Comparison of ENCODE assay signal across 20 cellular contexts in the genomic region with DNA sequence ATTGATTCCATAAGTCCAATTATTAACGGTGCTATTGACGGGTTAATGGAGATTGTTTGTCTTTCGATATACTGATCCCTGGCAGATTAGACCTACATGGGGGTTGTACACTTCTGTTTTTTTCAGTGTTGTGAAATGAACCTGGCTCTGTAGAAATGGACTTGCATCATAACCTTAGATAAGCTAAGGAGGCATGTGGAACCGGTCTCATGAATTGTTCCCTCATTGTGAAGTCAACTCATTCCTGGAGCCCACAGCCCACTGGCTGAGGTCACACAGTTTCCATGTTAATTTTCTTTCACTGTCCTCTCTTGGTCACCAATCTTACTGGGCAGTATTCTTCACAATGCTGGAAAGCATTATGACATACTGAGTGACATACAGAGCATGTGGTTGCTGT.
DNase-seq lines count a peak whose midpoint lies in the region; TF ChIP-seq lines count a peak whose summit lies in the region.
"Had no signal": no experiment of that assay in that cellular context is flagged by ENCODE, and none has a peak within 500 bp of the region (broad histone marks: within the 10 kb centered on the region; RNA-seq: fewer than 3 reads in every experiment).

No MANE protein-coding gene starts in this region.

- peak; percentile 28 for DNase-seq in GM03348 (ENCODE audit: low spot score)
- peak; percentile 27 for DNase-seq in RPMI7951 (ENCODE audit: low read depth)
- DNase-seq in fibroblast of mammary gland (ENCODE audit: low read depth): peak; percentile 64
- peak; percentile 63 for DNase-seq in mesenchymal stem cell
- DNase-seq in Calu3: no peak
- no peak for DNase-seq in NCI-H510A (lab: John Stamatoyannopoulos, UW)
- no peak for DNase-seq in occipital lobe (lab: John Stamatoyannopoulos, UW)
- no peak for DNase-seq in superior temporal gyrus (ENCODE audit: extremely low spot score)
- DNase-seq: activated CD4-positive, alpha-beta T cell treated with anti-CD3 and anti-CD28 coated beads for 1 hour; activated T-cell treated with anti-CD3 and anti-CD28 coated beads for 4 hours; colonic mucosa; DMS53; erythroblast; NCI-H1105 treated with DMSO at 0.1 percent for 48 hours; small intestine; T-helper 17 cell had no signal

- H3K9ac ChIP-seq in mesenchymal stem cell (ENCODE audit: low read length): peak overlapping the region; percentile 15

- no peak overlapping the region for H2BK120ac ChIP-seq in mesenchymal stem cell (ENCODE audit: low read depth, low read length)

- H4K8ac ChIP-seq in mesenchymal stem cell (ENCODE audit: low read length): no peak overlapping the region

- H3K27me3 ChIP-seq in mesenchymal stem cell (ENCODE audit: control insufficient read depth in 1 of 2, insufficient read depth in 1 of 2, low read length in 2 of 2): no peaks in the 10 kb centered on the region
- H3K27me3 ChIP-seq: colonic mucosa had no signal

- no peak overlapping the region for H3K4ac ChIP-seq in mesenchymal stem cell (ENCODE audit: low read depth in 1 of 2, low read length in 2 of 2)

- H3K9me3 ChIP-seq in mesenchymal stem cell (ENCODE audit: control insufficient read depth, low read length): no peaks in the 10 kb centered on the region
- H3K9me3 ChIP-seq: colonic mucosa had no signal

- no peak for TF ChIP-seq CTCF in fibroblast of mammary gland (conservative IDR thresholded peaks at IDR 0.05; ENCODE audit: control insufficient read depth, insufficient read depth, low read depth, low read length)
- TF ChIP-seq CTCF in Calu3 (IDR thresholded peaks at IDR 0.05; ENCODE audit: unreplicated experiment): no peak

- no peak overlapping the region for H3K4me3 Mint-ChIP-seq in Calu3 (ENCODE audit: low read depth, unreplicated experiment)
- H3K4me3 Mint-ChIP-seq: IgD-negative memory B cell; memory B cell; neural crest cell; stimulated activated naive CD8-positive, alpha-beta T cell treated with anti-CD3 and anti-CD28 coated beads, Interleukin-15, Interleukin-2, amounts not matched to agents 100 ng/mL and 50 ng/mL, for 24 hours; T-helper 17 cell had no signal

- H3K4me2 ChIP-seq in mesenchymal stem cell (ENCODE audit: low read length, poor library complexity, severe bottlenecking): no peak overlapping the region

- H4K91ac ChIP-seq in mesenchymal stem cell (ENCODE audit: low read length): no peak overlapping the region

- no peak overlapping the region for H3K27ac Mint-ChIP-seq in Calu3 (ENCODE audit: unreplicated experiment)
- H3K27ac Mint-ChIP-seq: IgD-negative memory B cell; memory B cell; stimulated activated naive CD8-positive, alpha-beta T cell treated with anti-CD3 and anti-CD28 coated beads, Interleukin-15, Interleukin-2, amounts not matched to agents 100 ng/mL and 50 ng/mL, for 24 hours; T-helper 17 cell had no signal

- no peak overlapping the region for H2BK15ac ChIP-seq in mesenchymal stem cell (ENCODE audit: low read depth, poor library complexity, severe bottlenecking)

- H3K14ac ChIP-seq in mesenchymal stem cell (ENCODE audit: low read length in 2 of 2): no peak overlapping the region

- H2BK5ac ChIP-seq in mesenchymal stem cell (ENCODE audit: low read depth, low read length, poor library complexity, severe bottlenecking): no peak overlapping the region

- peak overlapping the region; percentile 57 to 70 for H3K18ac ChIP-seq in mesenchymal stem cell (ENCODE audit: low read depth in 1 of 2, low read length in 2 of 2)

- no peak overlapping the region for H2BK12ac ChIP-seq in mesenchymal stem cell (ENCODE audit: low read length in 2 of 2)

- H2AFZ ChIP-seq in mesenchymal stem cell (ENCODE audit: low read depth, low read length): no peak overlapping the region

- no peaks in the 10 kb centered on the region for H3K4me1 Mint-ChIP-seq in Calu3 (ENCODE audit: low read depth, unreplicated experiment)
- H3K4me1 Mint-ChIP-seq: IgD-negative memory B cell, memory B cell, T-helper 17 cell had no signal

- H3K79me1 ChIP-seq in mesenchymal stem cell (replicated peaks; ENCODE audit: low read length, poor library complexity, severe bottlenecking): no peaks in the 10 kb centered on the region

- BruUV-seq in Calu3 (replicated peaks; lab: Mats Ljungman, UMichigan): no TSS peak

- no peak overlapping the region for H3K23ac ChIP-seq in mesenchymal stem cell (ENCODE audit: low read length in 2 of 2)

- H3K4me1 ChIP-seq in mesenchymal stem cell (ENCODE audit: control insufficient read depth, insufficient read depth, low read depth, low read length): no peaks in the 10 kb centered on the region
- H3K4me1 ChIP-seq: colonic mucosa had no signal

- peaks cover 3% of the 10 kb centered on the region for H3K9me3 Mint-ChIP-seq in Calu3 (ENCODE audit: low read depth, unreplicated experiment)
- H3K9me3 Mint-ChIP-seq: memory B cell had no signal

- WGBS in mesenchymal stem cell: 74% methylated on average over 4 of the region's 4 CpGs

- H2AK5ac ChIP-seq in mesenchymal stem cell (ENCODE audit: low read length, severe bottlenecking): no peak overlapping the region

- H3K36me3 Mint-ChIP-seq in Calu3 (ENCODE audit: insufficient read depth, unreplicated experiment): no peaks in the 10 kb centered on the region
- H3K36me3 Mint-ChIP-seq: IgD-negative memory B cell, memory B cell had no signal

- intact Hi-C loops in Calu3 (cut with micrococcal nuclease; ENCODE audit: unreplicated experiment): no loop called here

- H3K4me3 ChIP-seq in fibroblast of mammary gland (ENCODE audit: control insufficient read depth, low read depth, low read length) (no peak overlapping the region), mesenchymal stem cell (ENCODE audit: insufficient read depth in 1 of 2, low read depth in 1 of 2, low read length in 2 of 2) (no peak overlapping the region)
- H3K4me3 ChIP-seq: colonic mucosa had no signal

- CTCF ChIA-PET in Calu3 (lab: Charles Lee): no interaction called here

- H3K27ac ChIP-seq in mesenchymal stem cell (ENCODE audit: low read length, poor library complexity, severe bottlenecking): no peak overlapping the region
- H3K27ac ChIP-seq: colonic mucosa had no signal

- H3K36me3 ChIP-seq in mesenchymal stem cell (ENCODE audit: control insufficient read depth in 1 of 2, insufficient read depth in 2 of 2, low read depth in 1 of 2, low read length in 2 of 2): peaks cover 0 to 20% of the 10 kb centered on the region in 2 experiments
- H3K36me3 ChIP-seq: colonic mucosa had no signal

- H3K27me3 Mint-ChIP-seq in Calu3 (ENCODE audit: unreplicated experiment): peaks cover 45% of the 10 kb centered on the region
- H3K27me3 Mint-ChIP-seq: IgD-negative memory B cell; memory B cell; stimulated activated naive CD8-positive, alpha-beta T cell treated with anti-CD3 and anti-CD28 coated beads, Interleukin-15, Interleukin-2, amounts not matched to agents 100 ng/mL and 50 ng/mL, for 24 hours; T-helper 17 cell had no signal

Comparison
In these comparisons a context has a peak if more than half of its experiments do, and no peak if none do; other contexts are left out.
1. DNase-seq: peak in GM03348 (single experiment), RPMI7951 (single experiment), fibroblast of mammary gland (single experiment) and mesenchymal stem cell (single experiment); none in Calu3 (single experiment), NCI-H510A (single experiment), occipital lobe (single experiment) and superior temporal gyrus (single experiment).